Comparison of ENCODE assay signal across 8 cellular contexts in genomic region chr10:130301026-130301892, GRCh38.
DNase-seq lines count a peak whose midpoint lies in the region; ATAC-seq and TF ChIP-seq lines count a peak whose summit lies in the region.

No MANE protein-coding gene starts in this region.

- WGBS in body of pancreas, 2 donors, result 50% methylated on average over 54 of the region's 54 CpGs; no CpG with 5 or more reads in 1 of the 2 donors

- peak overlapping the region in 2 of 4 donors; percentile 86 to 87 for H3K27ac ChIP-seq in body of pancreas
- peak overlapping the region; percentile 56 to 69 for H3K27ac ChIP-seq in thoracic aorta

- H3K27ac Mint-ChIP-seq in T-helper 1 cell treated with Interleukin-12 subunit alpha and Interleukin-12 subunit beta and Interleukin-4 antibody, amounts not matched to agents 30 μg/mL and 1 μg/mL, for 36 hours, result peak overlapping the region; percentile 56
- H3K27ac Mint-ChIP-seq in natural killer cell treated with Interleukin-12 subunit alpha and Interleukin-12 subunit beta and Interleukin-15 and Interleukin-18, amount 100 ng/mL, for 72 hours, result peak overlapping the region; percentile 78

- no peaks in the 10 kb centered on the region for H3K4me1 ChIP-seq in body of pancreas
- H3K4me1 ChIP-seq in thoracic aorta (ENCODE audit: control insufficient read depth in 1 of 2, low read depth in 2 of 2), result no peaks in the 10 kb centered on the region
- H3K4me1 ChIP-seq in HAP-1, result no peaks in the 10 kb centered on the region

- H3K9me3 Mint-ChIP-seq in T-helper 1 cell treated with Interleukin-12 subunit alpha and Interleukin-12 subunit beta and Interleukin-4 antibody, amounts not matched to agents 30 μg/mL and 1 μg/mL, for 36 hours, result peaks cover 59% of the 10 kb centered on the region
- H3K9me3 Mint-ChIP-seq in natural killer cell treated with Interleukin-12 subunit alpha and Interleukin-12 subunit beta and Interleukin-15 and Interleukin-18, amount 100 ng/mL, for 72 hours, result peaks cover 17% of the 10 kb centered on the region

- peak overlapping the region; percentile 72 for H3K4me3 Mint-ChIP-seq in T-helper 1 cell treated with Interleukin-12 subunit alpha and Interleukin-12 subunit beta and Interleukin-4 antibody, amounts not matched to agents 30 μg/mL and 1 μg/mL, for 36 hours
- peak overlapping the region; percentile 81 for H3K4me3 Mint-ChIP-seq in natural killer cell treated with Interleukin-12 subunit alpha and Interleukin-12 subunit beta and Interleukin-15 and Interleukin-18, amount 100 ng/mL, for 72 hours

- peak in 3 of 4 donors; percentile 35 to 66 (median 66) for DNase-seq in body of pancreas
- peak; percentile 69 for DNase-seq in natural killer cell treated with Interleukin-12 subunit alpha and Interleukin-12 subunit beta and Interleukin-15 and Interleukin-18, amount 100 ng/mL, for 72 hours (ENCODE audit: low spot score)
- no peak for DNase-seq in thoracic aorta (ENCODE audit: low spot score)
- DNase-seq in NCI-H510A treated with DMSO at 0.1 percent for 48 hours (lab: John Stamatoyannopoulos, UW), result no peak
- DNase-seq in HAP-1 (ENCODE audit: low spot score in 2 of 2), result no peak

- no peaks in the 10 kb centered on the region for H3K27me3 Mint-ChIP-seq in T-helper 1 cell treated with Interleukin-12 subunit alpha and Interleukin-12 subunit beta and Interleukin-4 antibody, amounts not matched to agents 30 μg/mL and 1 μg/mL, for 36 hours (ENCODE audit: low read depth)
- no peaks in the 10 kb centered on the region for H3K27me3 Mint-ChIP-seq in natural killer cell treated with Interleukin-12 subunit alpha and Interleukin-12 subunit beta and Interleukin-15 and Interleukin-18, amount 100 ng/mL, for 72 hours

- H3K9me3 ChIP-seq in body of pancreas (peaks cover 0 to 26% (median 0%) of the 10 kb centered on the region in 3 donors), thoracic aorta (peaks cover 12% of the 10 kb centered on the region), HAP-1 (peaks cover 2% of the 10 kb centered on the region; the same call in 1 of the 2 replicates)

- peak; percentile 65 for ATAC-seq in HG02610 (IDR thresholded peaks at IDR 0.05; ENCODE audit: unreplicated experiment)
- ATAC-seq in body of pancreas, result peak; percentile 81
- ATAC-seq in natural killer cell treated with Interleukin-12 subunit alpha and Interleukin-12 subunit beta and Interleukin-15 and Interleukin-18, amount 100 ng/mL, for 72 hours, result peak; percentile 81 to 86
- no peak for ATAC-seq in thoracic aorta (ENCODE audit: insufficient number of reproducible peaks, low FRiP score, low read depth)
- ATAC-seq in GM21528 (IDR thresholded peaks at IDR 0.05; ENCODE audit: low FRiP score, unreplicated experiment), result no peak

- H3K36me3 ChIP-seq in body of pancreas (replicated peaks in 1 of 2; ENCODE audit: insufficient read depth in 1 of 2, low read depth in 2 of 2) (no peaks in the 10 kb centered on the region), thoracic aorta (no peaks in the 10 kb centered on the region), HAP-1 (replicated peaks) (no peaks in the 10 kb centered on the region)

- H3K27me3 ChIP-seq in body of pancreas (no peaks in the 10 kb centered on the region), thoracic aorta (replicated peaks; ENCODE audit: insufficient read depth) (no peaks in the 10 kb centered on the region), HAP-1 (ENCODE audit: low read depth) (no peaks in the 10 kb centered on the region)

- in situ Hi-C loops in HAP-1 (cut with MboI; ENCODE audit: low sequenced_read_pairs), result no loop called here

- peak in 2 of 3 donors; percentile 45 to 59 for TF ChIP-seq POLR2A in body of pancreas (IDR thresholded peaks at IDR 0.05)

- H3K4me1 Mint-ChIP-seq in T-helper 1 cell treated with Interleukin-12 subunit alpha and Interleukin-12 subunit beta and Interleukin-4 antibody, amounts not matched to agents 30 μg/mL and 1 μg/mL, for 36 hours (ENCODE audit: low read depth), result peaks cover 6% of the 10 kb centered on the region
- peaks cover 0 to 8% of the 10 kb centered on the region in 2 donors for H3K4me1 Mint-ChIP-seq in natural killer cell treated with Interleukin-12 subunit alpha and Interleukin-12 subunit beta and Interleukin-15 and Interleukin-18, amount 100 ng/mL, for 72 hours (ENCODE audit: low read depth in 2 of 2)

- TF ChIP-seq CTCF in body of pancreas (IDR thresholded peaks at IDR 0.05), result no peak
- no peak for TF ChIP-seq CTCF in thoracic aorta (IDR thresholded peaks at IDR 0.05)

- intact Hi-C loops in body of pancreas (cut with DNase I), result no loop called here

- H3K4me3 ChIP-seq in body of pancreas, result peak overlapping the region in 1 of 2 donors; percentile 31
- peak overlapping the region; percentile 75 for H3K4me3 ChIP-seq in thoracic aorta
- H3K4me3 ChIP-seq in HAP-1, result no peak overlapping the region

- peaks cover 3% of the 10 kb centered on the region for H3K36me3 Mint-ChIP-seq in T-helper 1 cell treated with Interleukin-12 subunit alpha and Interleukin-12 subunit beta and Interleukin-4 antibody, amounts not matched to agents 30 μg/mL and 1 μg/mL, for 36 hours (ENCODE audit: low read depth)
- H3K36me3 Mint-ChIP-seq in natural killer cell treated with Interleukin-12 subunit alpha and Interleukin-12 subunit beta and Interleukin-15 and Interleukin-18, amount 100 ng/mL, for 72 hours, result peaks cover 41% of the 10 kb centered on the region

Comparison
In these comparisons a context has a peak if more than half of its experiments do, and no peak if none do; other contexts are left out.
1. ATAC-seq: peak in HG02610 (single experiment), body of pancreas (single experiment) and natural killer cell treated with Interleukin-12 subunit alpha and Interleukin-12 subunit beta and Interleukin-15 and Interleukin-18, amount 100 ng/mL, for 72 hours (2 of 2); none in thoracic aorta (single experiment) and GM21528 (single experiment).
2. DNase-seq: peak in body of pancreas (3 of 4) and natural killer cell treated with Interleukin-12 subunit alpha and Interleukin-12 subunit beta and Interleukin-15 and Interleukin-18, amount 100 ng/mL, for 72 hours (single experiment); none in thoracic aorta (single experiment), NCI-H510A treated with DMSO at 0.1 percent for 48 hours (single experiment) and HAP-1 (0 of 2).